In the genomic region with DNA sequence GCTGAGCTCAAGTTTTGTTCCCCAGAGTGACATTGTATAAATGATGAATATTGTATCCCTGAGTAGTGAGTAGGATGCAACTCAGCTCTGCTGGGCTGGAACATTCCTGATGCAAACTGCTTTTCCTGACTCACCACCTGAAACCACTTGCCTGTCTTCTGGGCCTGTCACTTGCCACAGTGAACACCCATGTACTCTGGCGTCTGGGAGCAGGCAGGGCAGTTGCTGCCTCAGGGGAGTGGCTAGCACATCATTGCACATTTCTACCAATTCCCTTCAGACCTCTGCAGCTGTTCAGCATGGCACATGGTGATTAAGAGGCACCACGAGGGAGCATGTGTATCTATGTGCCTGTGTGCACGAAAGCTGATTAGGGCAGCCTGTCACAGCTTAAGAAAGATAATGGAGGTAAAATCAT, we compare ENCODE assay signal across 10 cellular contexts.
DNase-seq lines count a peak whose midpoint lies in the region; ATAC-seq, FAIRE-seq and TF ChIP-seq lines count a peak whose summit lies in the region.
"Had no signal": no experiment of that assay in that cellular context is flagged by ENCODE, and none has a peak within 500 bp of the region (broad histone marks: within the 10 kb centered on the region; RNA-seq: fewer than 3 reads in every experiment).

No MANE protein-coding gene starts in this region.

- H3K9me3 Mint-ChIP-seq in nephron progenitor cell, result no peaks in the 10 kb centered on the region
- H3K9me3 Mint-ChIP-seq in activated T-helper 1 cell treated with anti-CD3 and anti-CD28 coated beads, Interleukin-12 subunit alpha, Interleukin-12 subunit beta, Interleukin-2, Interleukin-4 antibody, amounts not matched to agents 30 ng/mL and 10 ng/mL and 1 ng/mL, durations not matched to agents 14 hours and 24 hours and 36 hours, result no peaks in the 10 kb centered on the region

- peaks cover 15% of the 10 kb centered on the region for H3K36me3 Mint-ChIP-seq in nephron progenitor cell (ENCODE audit: low read depth)
- peaks cover 33% of the 10 kb centered on the region for H3K36me3 Mint-ChIP-seq in activated T-helper 1 cell treated with anti-CD3 and anti-CD28 coated beads, Interleukin-12 subunit alpha, Interleukin-12 subunit beta, Interleukin-2, Interleukin-4 antibody, amounts not matched to agents 30 ng/mL and 10 ng/mL and 1 ng/mL, durations not matched to agents 14 hours and 24 hours and 36 hours (ENCODE audit: low read depth)

- no peak overlapping the region for H2AFZ ChIP-seq in GM12878 (ENCODE audit: control insufficient read depth, low read depth, low read length)

- SMC1A ChIA-PET in GM12878 (lab: Charles Lee; ENCODE audit: uncharacterized antibody, unreplicated experiment), result interaction anchor here (3.7 kb wide), 1 partner anchor 16 kb away, joined by 8 read pairs; no protein-coding TSS in a partner anchor

- peaks cover 2% of the 10 kb centered on the region for H3K27me3 Mint-ChIP-seq in nephron progenitor cell (ENCODE audit: low read depth, poor library complexity)
- no peaks in the 10 kb centered on the region for H3K27me3 Mint-ChIP-seq in activated T-helper 1 cell treated with anti-CD3 and anti-CD28 coated beads, Interleukin-12 subunit alpha, Interleukin-12 subunit beta, Interleukin-2, Interleukin-4 antibody, amounts not matched to agents 30 ng/mL and 10 ng/mL and 1 ng/mL, durations not matched to agents 14 hours and 24 hours and 36 hours (ENCODE audit: insufficient read depth)

- H3K4me2 ChIP-seq in GM12878 (ENCODE audit: control insufficient read depth, insufficient read depth), result no peak overlapping the region

- 0 out of 2 replicates have a peak, but pooled peaks have one; percentile 29 for TF ChIP-seq POLR2A in GM12878 (IDR thresholded peaks at IDR 0.05; ENCODE audit: low read depth, low read length)

- ATAC-seq in GM12878, result no peak

- whole genome bisulfite sequencing in GM12878 (ENCODE audit: insufficient coverage, insufficient replicate concordance, low lambda C conversion rate, missing lambda C conversion rate), result 44% methylated on average over 3 of the region's 3 CpGs

- no TSS peak for BruUV-seq in GM12878 (replicated peaks; lab: Mats Ljungman, UMichigan)

- no peaks in the 10 kb centered on the region for H4K20me1 ChIP-seq in GM12878 (ENCODE audit: control insufficient read depth, insufficient read depth)

- RAD21 ChIA-PET in GM12878 (lab: Charles Lee; ENCODE audit: unreplicated experiment), result no interaction called here

- no peaks in the 10 kb centered on the region for H3K4me1 ChIP-seq in GM12878 (ENCODE audit: control insufficient read depth, insufficient read depth, low read length)

- intact Hi-C loops in GM12878 (cut with micrococcal nuclease; ENCODE audit: unreplicated experiment), result no loop called here
- intact Hi-C loops in activated T-helper 1 cell treated with anti-CD3 and anti-CD28 coated beads, Interleukin-12 subunit alpha, Interleukin-12 subunit beta, Interleukin-2, Interleukin-4 antibody, amounts not matched to agents 30 ng/mL and 10 ng/mL and 1 ng/mL, durations not matched to agents 14 hours and 24 hours and 36 hours (cut with micrococcal nuclease), result no loop called here

- in situ Hi-C loops in GM12878 (cut with MboI), result no loop called here

- no peak overlapping the region for H3K4me3 ChIP-seq in GM12878

- H3K36me3 ChIP-seq in GM12878 (ENCODE audit: control insufficient read depth in 2 of 2, insufficient read depth in 2 of 2, low read length in 1 of 2), result peaks cover 6 to 12% of the 10 kb centered on the region in 2 experiments; a peak in 3 of 4 replicates

- no peak for FAIRE-seq in GM12878 (lab: Jason Lieb, UNC)

- H3K9ac ChIP-seq in GM12878 (ENCODE audit: control insufficient read depth, insufficient read depth, low read length), result no peak overlapping the region

- no peaks in the 10 kb centered on the region for H3K9me3 ChIP-seq in GM12878 (replicated peaks; ENCODE audit: control insufficient read depth, insufficient read depth, low read length)

- H3K27ac ChIP-seq in GM12878 (ENCODE audit: control insufficient read depth, insufficient read depth), result no peak overlapping the region

- DNase-seq in ELR (ENCODE audit: low read depth) (peak; percentile 82), NAMALWA (ENCODE audit: low spot score) (peak; percentile 15), GM12878 (ENCODE audit: low read depth, low spot score) (no peak), nephron progenitor cell (no peak), NCI-H187 treated with DMSO at 0.1 percent for 48 hours (lab: John Stamatoyannopoulos, UW) (no peak), GDM1 (lab: John Stamatoyannopoulos, UW) (no peak)
- no peak for DNase-seq in activated T-helper 1 cell treated with anti-CD3 and anti-CD28 coated beads, Interleukin-12 subunit alpha, Interleukin-12 subunit beta, Interleukin-2, Interleukin-4 antibody, amounts not matched to agents 30 ng/mL and 10 ng/mL and 1 ng/mL, durations not matched to agents 14 hours and 24 hours and 36 hours (ENCODE audit: low spot score)
- no peak for DNase-seq in effector CD4-positive, alpha-beta T cell
- DNase-seq: activated naive CD4-positive, alpha-beta T cell treated with Interleukin-2 at 50 U/mL for 16 hours; SHP77 had no signal

- TF ChIP-seq RAD21 in GM12878 (IDR thresholded peaks at IDR 0.05; ENCODE audit: insufficient read depth, low read depth, low read length), result no peak

- peaks cover 27% of the 10 kb centered on the region for H3K79me2 ChIP-seq in GM12878 (ENCODE audit: control insufficient read depth, insufficient read depth, low read length)

- H3K27me3 ChIP-seq in GM12878 (replicated peaks in 1 of 2; ENCODE audit: control insufficient read depth in 2 of 2, insufficient read depth in 2 of 2, low read length in 1 of 2), result no peaks in the 10 kb centered on the region

- H3K4me1 Mint-ChIP-seq in nephron progenitor cell, result peaks cover 38% of the 10 kb centered on the region
- peaks cover 56% of the 10 kb centered on the region for H3K4me1 Mint-ChIP-seq in activated T-helper 1 cell treated with anti-CD3 and anti-CD28 coated beads, Interleukin-12 subunit alpha, Interleukin-12 subunit beta, Interleukin-2, Interleukin-4 antibody, amounts not matched to agents 30 ng/mL and 10 ng/mL and 1 ng/mL, durations not matched to agents 14 hours and 24 hours and 36 hours (ENCODE audit: low read depth)

- no peak overlapping the region for H3K4me3 Mint-ChIP-seq in nephron progenitor cell
- no peak overlapping the region for H3K4me3 Mint-ChIP-seq in activated T-helper 1 cell treated with anti-CD3 and anti-CD28 coated beads, Interleukin-12 subunit alpha, Interleukin-12 subunit beta, Interleukin-2, Interleukin-4 antibody, amounts not matched to agents 30 ng/mL and 10 ng/mL and 1 ng/mL, durations not matched to agents 14 hours and 24 hours and 36 hours

- TF ChIP-seq CTCF in GM12878 (IDR thresholded peaks at IDR 0.05 in 2 of 3, conservative IDR thresholded peaks at IDR 0.05 in 1 of 3; ENCODE audit: control insufficient read depth in 2 of 3, extremely low read depth in 1 of 3, insufficient read depth in 1 of 3, low read depth in 3 of 3, low read length in 3 of 3), result no peak
- TF ChIP-seq CTCF in nephron progenitor cell (IDR thresholded peaks at IDR 0.05), result no peak

- CTCF ChIA-PET in GM12878 (lab: Yijun Ruan, JAX), result interaction anchor here (3.7 kb wide), 1 partner anchor 16 kb away, joined by 33 read pairs; no protein-coding TSS in a partner anchor

- no peak for TF ChIP-seq EP300 in GM12878 (IDR thresholded peaks at IDR 0.05; ENCODE audit: borderline replicate concordance in 1 of 2, control insufficient read depth in 1 of 2, low read depth in 2 of 2, low read length in 2 of 2)

- POLR2A ChIA-PET in GM12878 (lab: Charles Lee), result no interaction called here

- H3K27ac Mint-ChIP-seq in nephron progenitor cell, result peak overlapping the region; percentile 65
- no peak overlapping the region for H3K27ac Mint-ChIP-seq in activated T-helper 1 cell treated with anti-CD3 and anti-CD28 coated beads, Interleukin-12 subunit alpha, Interleukin-12 subunit beta, Interleukin-2, Interleukin-4 antibody, amounts not matched to agents 30 ng/mL and 10 ng/mL and 1 ng/mL, durations not matched to agents 14 hours and 24 hours and 36 hours

TF ChIP-seq in GM12878, 131 proteins besides CTCF, POLR2A, EP300 and RAD21:
- TF ChIP-seq, protein P1, sequence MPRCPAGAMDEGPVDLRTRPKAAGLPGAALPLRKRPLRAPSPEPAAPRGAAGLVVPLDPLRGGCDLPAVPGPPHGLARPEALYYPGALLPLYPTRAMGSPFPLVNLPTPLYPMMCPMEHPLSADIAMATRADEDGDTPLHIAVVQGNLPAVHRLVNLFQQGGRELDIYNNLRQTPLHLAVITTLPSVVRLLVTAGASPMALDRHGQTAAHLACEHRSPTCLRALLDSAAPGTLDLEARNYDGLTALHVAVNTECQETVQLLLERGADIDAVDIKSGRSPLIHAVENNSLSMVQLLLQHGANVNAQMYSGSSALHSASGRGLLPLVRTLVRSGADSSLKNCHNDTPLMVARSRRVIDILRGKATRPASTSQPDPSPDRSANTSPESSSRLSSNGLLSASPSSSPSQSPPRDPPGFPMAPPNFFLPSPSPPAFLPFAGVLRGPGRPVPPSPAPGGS (IDR thresholded peaks at IDR 0.05; ENCODE audit: borderline replicate concordance, insufficient read depth, low read depth, low read length, poor library complexity, severe bottlenecking), result peak; percentile 90
- TF ChIP-seq ETV6 (conservative IDR thresholded peaks at IDR 0.05 in 1 of 2, IDR thresholded peaks at IDR 0.05 in 1 of 2; ENCODE audit: borderline replicate concordance in 1 of 2, low read depth in 1 of 2), result no peak
- TF ChIP-seq, protein P2, sequence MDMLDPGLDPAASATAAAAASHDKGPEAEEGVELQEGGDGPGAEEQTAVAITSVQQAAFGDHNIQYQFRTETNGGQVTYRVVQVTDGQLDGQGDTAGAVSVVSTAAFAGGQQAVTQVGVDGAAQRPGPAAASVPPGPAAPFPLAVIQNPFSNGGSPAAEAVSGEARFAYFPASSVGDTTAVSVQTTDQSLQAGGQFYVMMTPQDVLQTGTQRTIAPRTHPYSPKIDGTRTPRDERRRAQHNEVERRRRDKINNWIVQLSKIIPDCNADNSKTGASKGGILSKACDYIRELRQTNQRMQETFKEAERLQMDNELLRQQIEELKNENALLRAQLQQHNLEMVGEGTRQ (IDR thresholded peaks at IDR 0.05; ENCODE audit: borderline replicate concordance, low read depth, low read length), result no peak
- TF ChIP-seq, protein P3, sequence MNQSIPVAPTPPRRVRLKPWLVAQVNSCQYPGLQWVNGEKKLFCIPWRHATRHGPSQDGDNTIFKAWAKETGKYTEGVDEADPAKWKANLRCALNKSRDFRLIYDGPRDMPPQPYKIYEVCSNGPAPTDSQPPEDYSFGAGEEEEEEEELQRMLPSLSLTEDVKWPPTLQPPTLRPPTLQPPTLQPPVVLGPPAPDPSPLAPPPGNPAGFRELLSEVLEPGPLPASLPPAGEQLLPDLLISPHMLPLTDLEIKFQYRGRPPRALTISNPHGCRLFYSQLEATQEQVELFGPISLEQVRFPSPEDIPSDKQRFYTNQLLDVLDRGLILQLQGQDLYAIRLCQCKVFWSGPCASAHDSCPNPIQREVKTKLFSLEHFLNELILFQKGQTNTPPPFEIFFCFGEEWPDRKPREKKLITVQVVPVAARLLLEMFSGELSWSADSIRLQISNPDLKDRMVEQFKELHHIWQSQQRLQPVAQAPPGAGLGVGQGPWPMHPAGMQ (IDR thresholded peaks at IDR 0.05; ENCODE audit: borderline replicate concordance), result no peak
TF ChIP-seq in GM12878: peak in this region for 1.

Comparison
In these comparisons a context has a peak if more than half of its experiments do, and no peak if none do; other contexts are left out.
1. DNase-seq: peak in ELR (single experiment) and NAMALWA (single experiment); none in GM12878 (single experiment), nephron progenitor cell (single experiment), activated T-helper 1 cell treated with anti-CD3 and anti-CD28 coated beads, Interleukin-12 subunit alpha, Interleukin-12 subunit beta, Interleukin-2, Interleukin-4 antibody, amounts not matched to agents 30 ng/mL and 10 ng/mL and 1 ng/mL, durations not matched to agents 14 hours and 24 hours and 36 hours (single experiment), NCI-H187 treated with DMSO at 0.1 percent for 48 hours (single experiment), GDM1 (single experiment) and effector CD4-positive, alpha-beta T cell (single experiment).